In the genomic region with DNA sequence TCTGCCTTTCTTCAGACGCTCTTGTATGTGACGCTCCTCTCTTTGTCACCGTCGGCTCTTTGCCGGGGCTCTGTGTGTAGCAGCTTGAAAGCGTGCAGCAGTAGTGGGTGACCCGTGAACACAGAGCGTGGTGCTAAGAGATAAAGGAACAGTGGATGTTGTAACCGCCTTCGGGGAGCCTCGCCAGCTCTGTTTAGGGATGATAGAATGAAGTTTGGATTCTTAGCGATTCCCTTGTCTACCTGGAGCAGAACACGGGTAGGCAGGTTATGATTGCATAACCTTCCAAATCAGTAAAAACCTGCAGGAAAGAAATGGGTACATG, we compare ENCODE assay signal across 12 cellular contexts. TPM values are rescaled to one million over a fixed set of nuclear protein-coding genes. Genes with fewer than 3 reads are reported as not detected.
"Had no signal": no experiment of that assay in that cellular context is flagged by ENCODE, and none has a peak within 500 bp of the region (broad histone marks: within the 10 kb centered on the region; RNA-seq: fewer than 3 reads in every experiment).

No MANE protein-coding gene starts in this region.

- H3K9ac ChIP-seq: neural progenitor cell had no signal

- H3K27ac Mint-ChIP-seq: activated CD8-positive, alpha-beta T cell treated with anti-CD3 and anti-CD28 coated beads for 36 hours; activated T-helper 1 cell treated with anti-CD3 and anti-CD28 coated beads, Interleukin-12 subunit alpha, Interleukin-12 subunit beta, Interleukin-2, Interleukin-4 antibody, amounts not matched to agents 30 ng/mL and 10 ng/mL and 1 ng/mL, durations not matched to agents 14 hours and 24 hours and 36 hours; neural progenitor cell; stimulated activated naive CD8-positive, alpha-beta T cell treated with anti-CD3 and anti-CD28 coated beads, Interleukin-15, Interleukin-2, amounts not matched to agents 100 ng/mL and 50 ng/mL, for 24 hours had no signal

- H3K27ac ChIP-seq: adrenal gland, neural progenitor cell, testis had no signal

- H3K4me3 Mint-ChIP-seq: activated CD8-positive, alpha-beta T cell treated with anti-CD3 and anti-CD28 coated beads for 36 hours; activated T-helper 1 cell treated with anti-CD3 and anti-CD28 coated beads, Interleukin-12 subunit alpha, Interleukin-12 subunit beta, Interleukin-2, Interleukin-4 antibody, amounts not matched to agents 30 ng/mL and 10 ng/mL and 1 ng/mL, durations not matched to agents 14 hours and 24 hours and 36 hours; neural progenitor cell; stimulated activated naive CD8-positive, alpha-beta T cell treated with anti-CD3 and anti-CD28 coated beads, Interleukin-15, Interleukin-2, amounts not matched to agents 100 ng/mL and 50 ng/mL, for 24 hours had no signal

- DNase-seq: activated CD4-positive, CD25-positive, alpha-beta regulatory T cell treated with anti-CD3 and anti-CD28 coated beads, Interleukin-2, amount 50 U/mL, for 72 hours; activated CD8-positive, alpha-beta memory T cell treated with anti-CD3 and anti-CD28 coated beads, Interleukin-2, amount 50 U/mL, for 48 hours; activated CD8-positive, alpha-beta T cell treated with anti-CD3 and anti-CD28 coated beads for 36 hours; activated naive CD4-positive, alpha-beta T cell treated with Interleukin-2 at 50 U/mL for 16 hours; adrenal gland; hippocampal formation; stimulated activated CD4-positive, alpha-beta T cell treated with anti-CD3 and anti-CD28 coated beads, Interleukin-4, amount 100 ng/mL, for 24 hours; testis had no signal

- H3K27me3 ChIP-seq: adrenal gland, neural progenitor cell, testis had no signal

- H3K9me3 Mint-ChIP-seq: activated CD8-positive, alpha-beta T cell treated with anti-CD3 and anti-CD28 coated beads for 36 hours; activated T-helper 1 cell treated with anti-CD3 and anti-CD28 coated beads, Interleukin-12 subunit alpha, Interleukin-12 subunit beta, Interleukin-2, Interleukin-4 antibody, amounts not matched to agents 30 ng/mL and 10 ng/mL and 1 ng/mL, durations not matched to agents 14 hours and 24 hours and 36 hours; stimulated activated naive CD8-positive, alpha-beta T cell treated with anti-CD3 and anti-CD28 coated beads, Interleukin-15, Interleukin-2, amounts not matched to agents 100 ng/mL and 50 ng/mL, for 24 hours had no signal

- H3K9me3 ChIP-seq: adrenal gland, testis had no signal

- H3K36me3 ChIP-seq: adrenal gland, neural progenitor cell had no signal

- H3K4me2 ChIP-seq: neural progenitor cell had no signal

- H3K4me3 ChIP-seq: adrenal gland, neural progenitor cell, testis had no signal

- H2AFZ ChIP-seq: neural progenitor cell had no signal

- ATAC-seq: activated CD8-positive, alpha-beta T cell treated with anti-CD3 and anti-CD28 coated beads for 36 hours had no signal

- H3K27me3 Mint-ChIP-seq: activated CD8-positive, alpha-beta T cell treated with anti-CD3 and anti-CD28 coated beads for 36 hours had no signal

- H3K4me1 ChIP-seq: adrenal gland, testis had no signal

RNA-seq across cellular contexts. Expression of a gene that starts 14.7 kb away (rescaled TPM):
- total RNA-seq: glomerular endothelial cell had no signal
